Comparison of ENCODE assay signal across 20 cellular contexts in genomic region chr20:9506337-9506821, GRCh38. TPM values are rescaled to one million over a fixed set of nuclear protein-coding genes. Genes with fewer than 3 reads are reported as not detected.
DNase-seq lines count a peak whose midpoint lies in the region; ATAC-seq and TF ChIP-seq lines count a peak whose summit lies in the region.
"Had no signal": no experiment of that assay in that cellular context is flagged by ENCODE, and none has a peak within 500 bp of the region (broad histone marks: within the 10 kb centered on the region; RNA-seq: fewer than 3 reads in every experiment).

No MANE protein-coding gene starts in this region.

- CTCF ChIA-PET in Calu3 (lab: Charles Lee) = no interaction called here

- ATAC-seq in Right ventricle myocardium superior (ENCODE audit: poor library complexity) = no peak
- no peak for ATAC-seq in lower lobe of right lung
- no peak for ATAC-seq in HG02763 (IDR thresholded peaks at IDR 0.05; ENCODE audit: unreplicated experiment)

- H3K4me3 ChIP-seq in lower lobe of right lung = peak overlapping the region; percentile 17

- TF ChIP-seq CTCF in lower lobe of right lung (IDR thresholded peaks at IDR 0.05) (no peak), Calu3 (IDR thresholded peaks at IDR 0.05; ENCODE audit: unreplicated experiment) (no peak), endothelial cell (IDR thresholded peaks at IDR 0.05; ENCODE audit: unreplicated experiment) (no peak)

- no TSS peak for BruUV-seq in Calu3 (replicated peaks; lab: Mats Ljungman, UMichigan)

- H3K9me3 ChIP-seq in lower lobe of right lung = no peaks in the 10 kb centered on the region
- H3K9me3 ChIP-seq: Caco-2, esophagus squamous epithelium had no signal

- DNase-seq in Right ventricle myocardium superior (peak; percentile 42), cardiac septum (ENCODE audit: low spot score) (no peak), lower lobe of right lung (peak; percentile 51), Calu3 (no peak), endothelial cell (ENCODE audit: low spot score) (no peak)
- no peak for DNase-seq in stimulated activated CD4-positive, alpha-beta T cell treated with anti-CD3 and anti-CD28 coated beads, Interleukin-1b, Interleukin-23, amount 100 ng/mL, for 48 hours
- DNase-seq: activated CD4-positive, CD25-positive, alpha-beta regulatory T cell; activated effector memory CD4-positive, alpha-beta T cell treated with anti-CD3 and anti-CD28 coated beads, Interleukin-2, amount 50 U/mL, for 16 hours; Caco-2; dermis blood vessel endothelial cell; esophagus squamous epithelium; GF-D8; stimulated activated CD4-positive, alpha-beta T cell treated with anti-CD3 and anti-CD28 coated beads, Interleukin-4, amount 100 ng/mL, for 4 hours had no signal

- intact Hi-C loops in Right ventricle myocardium superior (cut with DNase I) (no loop called here), cardiac septum (cut with DNase I) (no loop called here), lower lobe of right lung (cut with DNase I) (no loop called here), Calu3 (cut with micrococcal nuclease; ENCODE audit: unreplicated experiment) (no loop called here)
- intact Hi-C loops in dendritic cell treated with granulocyte-macrophage colony-stimulating factor and Interleukin-4, amounts not matched to agents 40 ng/mL and 50 ng/mL, for 4 days (cut with micrococcal nuclease) = no loop called here

- peaks cover 55% of the 10 kb centered on the region for H3K27me3 ChIP-seq in lower lobe of right lung (ENCODE audit: low read depth)

- H3K4me1 Mint-ChIP-seq in dendritic cell treated with granulocyte-macrophage colony-stimulating factor and Interleukin-4, amounts not matched to agents 40 ng/mL and 50 ng/mL, for 4 days (ENCODE audit: low read depth) = peaks cover 65% of the 10 kb centered on the region
- no peaks in the 10 kb centered on the region for H3K4me1 Mint-ChIP-seq in Calu3 (ENCODE audit: low read depth, unreplicated experiment)
- no peaks in the 10 kb centered on the region for H3K4me1 Mint-ChIP-seq in endothelial cell (ENCODE audit: unreplicated experiment)
- H3K4me1 Mint-ChIP-seq: neural crest cell had no signal

- no peak overlapping the region for H3K4me3 Mint-ChIP-seq in dendritic cell treated with granulocyte-macrophage colony-stimulating factor and Interleukin-4, amounts not matched to agents 40 ng/mL and 50 ng/mL, for 4 days
- no peak overlapping the region for H3K4me3 Mint-ChIP-seq in Calu3 (ENCODE audit: low read depth, unreplicated experiment)
- no peak overlapping the region for H3K4me3 Mint-ChIP-seq in endothelial cell (ENCODE audit: unreplicated experiment)
- H3K4me3 Mint-ChIP-seq: neural crest cell, type B pancreatic cell had no signal

- H3K27ac ChIP-seq in lower lobe of right lung = no peak overlapping the region
- H3K27ac ChIP-seq: esophagus squamous epithelium, RWPE1 had no signal

- H3K27me3 Mint-ChIP-seq in dendritic cell treated with granulocyte-macrophage colony-stimulating factor and Interleukin-4, amounts not matched to agents 40 ng/mL and 50 ng/mL, for 4 days = peaks cover 73% of the 10 kb centered on the region
- no peaks in the 10 kb centered on the region for H3K27me3 Mint-ChIP-seq in Calu3 (ENCODE audit: unreplicated experiment)
- no peaks in the 10 kb centered on the region for H3K27me3 Mint-ChIP-seq in endothelial cell (ENCODE audit: unreplicated experiment)

- no peaks in the 10 kb centered on the region for H3K36me3 Mint-ChIP-seq in dendritic cell treated with granulocyte-macrophage colony-stimulating factor and Interleukin-4, amounts not matched to agents 40 ng/mL and 50 ng/mL, for 4 days (ENCODE audit: low read depth)
- no peaks in the 10 kb centered on the region for H3K36me3 Mint-ChIP-seq in Calu3 (ENCODE audit: insufficient read depth, unreplicated experiment)
- no peaks in the 10 kb centered on the region for H3K36me3 Mint-ChIP-seq in endothelial cell (ENCODE audit: low read depth, unreplicated experiment)
- H3K36me3 Mint-ChIP-seq: type B pancreatic cell had no signal

- H3K4me1 ChIP-seq in lower lobe of right lung = peaks cover 12% of the 10 kb centered on the region
- H3K4me1 ChIP-seq: Caco-2 had no signal

- peak overlapping the region; percentile 23 for H3K27ac Mint-ChIP-seq in dendritic cell treated with granulocyte-macrophage colony-stimulating factor and Interleukin-4, amounts not matched to agents 40 ng/mL and 50 ng/mL, for 4 days
- H3K27ac Mint-ChIP-seq in Calu3 (ENCODE audit: unreplicated experiment) (no peak overlapping the region), endothelial cell (ENCODE audit: unreplicated experiment) (no peak overlapping the region)
- H3K27ac Mint-ChIP-seq: type B pancreatic cell had no signal

- H3K36me3 ChIP-seq in lower lobe of right lung = no peaks in the 10 kb centered on the region
- H3K36me3 ChIP-seq: esophagus squamous epithelium had no signal

- H3K9me3 Mint-ChIP-seq in dendritic cell treated with granulocyte-macrophage colony-stimulating factor and Interleukin-4, amounts not matched to agents 40 ng/mL and 50 ng/mL, for 4 days = no peaks in the 10 kb centered on the region
- H3K9me3 Mint-ChIP-seq in Calu3 (ENCODE audit: low read depth, unreplicated experiment) (no peaks in the 10 kb centered on the region), endothelial cell (ENCODE audit: unreplicated experiment) (no peaks in the 10 kb centered on the region)
- H3K9me3 Mint-ChIP-seq: neural crest cell, type B pancreatic cell had no signal

RNA-seq across cellular contexts. Expression of gene LAMP5, which starts 8.0 kb away (rescaled TPM):
- total RNA-seq in Right ventricle myocardium superior (not detected), cardiac septum (0.22 TPM), lower lobe of right lung (0.41 TPM), Calu3 (2022) (0.17 TPM in 1 of 2 replicates, not detected in the other), endothelial cell (ENCODE audit: unreplicated experiment) (0.80 TPM)
- total RNA-seq: Caco-2; esophagus squamous epithelium; lung microvascular endothelial cell; T-helper 1 cell treated with Interleukin-12 subunit alpha and Interleukin-12 subunit beta and Interleukin-4 antibody, amounts not matched to agents 30 ng/mL and 1 ng/mL, for 36 hours had no signal

Comparison
In these comparisons a context has a peak if more than half of its experiments do, and no peak if none do; other contexts are left out.
1. DNase-seq: peak in Right ventricle myocardium superior (single experiment) and lower lobe of right lung (single experiment); none in cardiac septum (single experiment), Calu3 (single experiment), endothelial cell (single experiment) and stimulated activated CD4-positive, alpha-beta T cell treated with anti-CD3 and anti-CD28 coated beads, Interleukin-1b, Interleukin-23, amount 100 ng/mL, for 48 hours (single experiment).